In the genomic region with DNA sequence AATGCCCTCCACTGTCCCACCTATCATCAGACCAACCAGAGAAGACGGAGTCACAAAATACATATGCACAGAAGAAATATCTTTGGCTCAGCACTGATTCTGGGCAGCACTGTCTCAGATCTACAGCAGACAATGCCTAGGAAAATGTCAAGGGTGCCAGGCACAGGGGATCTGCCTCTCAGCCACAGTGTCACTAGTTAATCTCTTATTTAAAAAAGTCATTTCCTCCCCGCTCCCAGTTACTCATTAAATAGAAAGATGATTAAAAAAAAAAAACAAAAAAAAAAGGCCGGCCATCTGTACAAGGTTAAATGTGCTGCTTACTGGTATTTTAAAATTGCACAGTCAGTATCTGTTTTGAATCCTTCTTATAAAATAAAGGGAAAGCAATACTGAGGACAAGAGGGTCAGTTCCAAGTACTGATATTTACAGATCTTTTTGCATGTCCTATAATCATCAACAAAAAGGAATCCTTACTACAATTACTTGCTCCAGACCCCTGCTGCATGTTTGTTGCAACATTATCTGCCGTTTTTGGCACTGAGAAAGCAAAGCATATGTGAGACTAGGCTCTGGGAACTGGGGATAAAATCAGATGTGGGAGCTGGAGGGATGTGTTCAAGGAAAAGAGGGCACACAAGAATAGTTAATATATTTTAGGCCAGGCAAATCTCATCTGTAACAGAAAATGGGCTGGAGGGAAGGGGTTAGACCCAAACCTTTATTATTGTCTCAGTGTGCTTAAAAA, we compare ENCODE assay signal across 19 cellular contexts.
"Had no signal": no experiment of that assay in that cellular context is flagged by ENCODE, and none has a peak within 500 bp of the region (broad histone marks: within the 10 kb centered on the region; RNA-seq: fewer than 3 reads in every experiment).

No MANE protein-coding gene starts in this region.

- DNase-seq: activated CD4-positive, alpha-beta T cell treated with anti-CD3 and anti-CD28 coated beads for 48 hours; activated CD8-positive, alpha-beta memory T cell treated with anti-CD3 and anti-CD28 coated beads, Interleukin-2, amount 50 U/mL, for 4 hours; activated CD8-positive, alpha-beta T cell treated with anti-CD3 and anti-CD28 coated beads for 36 hours; activated gamma-delta T cell treated with Interleukin-2 at 50 U/mL for 16 hours; activated naive CD8-positive, alpha-beta T cell treated with anti-CD3 and anti-CD28 coated beads for 36 hours; activated T-cell treated with anti-CD3 and anti-CD28 coated beads, Interleukin-2, amount 50 U/mL, for 72 hours; aorta; hypothalamus; left ventricle myocardium superior; nucleus accumbens; right cardiac atrium; small intestine; stimulated activated CD4-positive, alpha-beta T cell treated with anti-CD3 and anti-CD28 coated beads, Interleukin-4, amount 100 ng/mL, for 24 hours; stimulated activated naive CD4-positive, alpha-beta T cell; tibial artery; uterus had no signal

- H3K27me3 ChIP-seq: breast epithelium, tibial artery, uterus had no signal

- FAIRE-seq: small intestine had no signal

- H3K4me1 ChIP-seq: breast epithelium, tibial artery, uterus had no signal

- H3K9me3 ChIP-seq: breast epithelium, tibial artery, uterus had no signal

- H3K27ac ChIP-seq: breast epithelium, tibial artery, uterus had no signal

- H3K4me3 ChIP-seq: breast epithelium, tibial artery, uterus had no signal

- H3K36me3 ChIP-seq: breast epithelium, uterus had no signal

- ATAC-seq: activated CD8-positive, alpha-beta T cell treated with anti-CD3 and anti-CD28 coated beads for 36 hours; activated T-cell treated with anti-CD3 and anti-CD28 coated beads, Interleukin-2, amount 50 U/mL, for 72 hours; esophagus mucosa; left ventricle myocardium superior; natural killer cell treated with Interleukin-12 subunit alpha and Interleukin-12 subunit beta and Interleukin-15 and Interleukin-18, amount 100 ng/mL, for 72 hours; right cardiac atrium had no signal
